24 cellular contexts compared by ENCODE assay signal in the genomic region with DNA sequence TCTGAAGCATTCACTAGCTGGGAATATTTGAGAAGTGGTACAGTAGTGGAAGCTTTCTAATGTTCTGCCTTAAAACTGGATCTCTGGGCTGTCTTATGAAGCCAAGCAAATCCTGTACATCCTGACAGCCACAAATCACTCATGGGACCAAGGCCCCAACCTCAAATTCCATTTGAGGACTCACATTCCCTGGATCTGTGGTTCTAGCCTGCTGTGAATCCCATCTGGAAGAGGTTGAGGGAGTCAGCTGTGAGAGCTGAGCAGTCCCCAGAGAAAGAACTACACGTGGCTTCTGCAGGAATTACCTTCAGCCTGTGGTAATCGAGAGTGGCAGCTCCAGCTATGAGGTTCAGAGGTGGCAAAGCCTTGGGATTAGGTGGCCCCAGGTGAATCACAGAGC.
DNase-seq lines count a peak whose midpoint lies in the region; ATAC-seq and TF ChIP-seq lines count a peak whose summit lies in the region.
"Had no signal": no experiment of that assay in that cellular context is flagged by ENCODE, and none has a peak within 500 bp of the region (broad histone marks: within the 10 kb centered on the region; RNA-seq: fewer than 3 reads in every experiment).

No MANE protein-coding gene starts in this region.

- POLR2A ChIA-PET in activated CD4-positive, alpha-beta T cell treated with anti-CD3 and anti-CD28 coated beads for 36 hours (lab: Charles Lee), result no interaction called here

- no peaks in the 10 kb centered on the region for H3K4me1 Mint-ChIP-seq in activated CD4-positive, alpha-beta T cell treated with anti-CD3 and anti-CD28 coated beads for 36 hours
- H3K4me1 Mint-ChIP-seq: CD4-positive, CD25-positive, alpha-beta regulatory T cell had no signal

- in situ Hi-C loops in gastrocnemius medialis (cut with MboI; ENCODE audit: low sequenced_read_pairs in 4 of 4), result no loop called here

- no peaks in the 10 kb centered on the region for H3K9me3 Mint-ChIP-seq in activated CD4-positive, alpha-beta T cell treated with anti-CD3 and anti-CD28 coated beads for 36 hours (ENCODE audit: low read depth)
- H3K9me3 Mint-ChIP-seq: CD4-positive, CD25-positive, alpha-beta regulatory T cell; H9 had no signal

- H3K36me3 ChIP-seq in gastrocnemius medialis, result no peaks in the 10 kb centered on the region
- H3K36me3 ChIP-seq: BE2C had no signal

- H3K4me3 ChIP-seq in gastrocnemius medialis, result no peak overlapping the region
- H3K4me3 ChIP-seq: A549, GM23248, PC-9 had no signal

- TF ChIP-seq CTCF in gastrocnemius medialis (IDR thresholded peaks at IDR 0.05 in 4 of 5, conservative IDR thresholded peaks at IDR 0.05 in 1 of 5), result no peak

- TF ChIP-seq POLR2A in gastrocnemius medialis (IDR thresholded peaks at IDR 0.05), result no peak

- DNase-seq in Daoy (ENCODE audit: low read depth) (peak; percentile 7), RPMI7951 (ENCODE audit: low read depth) (peak; percentile 89), left kidney (ENCODE audit: low read depth, low spot score) (peak; percentile 58), gastrocnemius medialis (no peak), GM19238 (ENCODE audit: insufficient read length, low spot score) (no peak), NCI-H128 (lab: John Stamatoyannopoulos, UW; ENCODE audit: unreplicated experiment) (no peak)
- DNase-seq in activated CD4-positive, alpha-beta T cell treated with anti-CD3 and anti-CD28 coated beads for 36 hours, result no peak
- DNase-seq: BE2C; CD4-positive, CD25-positive, alpha-beta regulatory T cell; COR-L47; DND-41; GM23248; H9; HFFc6; KBM-7; NCI-H1092 treated with DMSO at 0.1 percent for 48 hours; NCI-H1694; NCI-H2081 treated with DMSO at 0.1 percent for 48 hours; NCI-H69; PC-9 had no signal

- no peaks in the 10 kb centered on the region for H3K27me3 ChIP-seq in gastrocnemius medialis
- H3K27me3 ChIP-seq: BE2C had no signal

- no peaks in the 10 kb centered on the region for H3K9me3 ChIP-seq in gastrocnemius medialis
- H3K9me3 ChIP-seq: A549, BE2C had no signal

- no peaks in the 10 kb centered on the region for H3K36me3 Mint-ChIP-seq in activated CD4-positive, alpha-beta T cell treated with anti-CD3 and anti-CD28 coated beads for 36 hours (ENCODE audit: low read depth)
- H3K36me3 Mint-ChIP-seq: CD4-positive, CD25-positive, alpha-beta regulatory T cell had no signal

- CTCF ChIA-PET in activated CD4-positive, alpha-beta T cell treated with anti-CD3 and anti-CD28 coated beads for 36 hours (lab: Charles Lee), result interaction anchor here (0.7 kb wide), 1 partner anchor 491 kb away, joined by 3 read pairs; no protein-coding TSS in a partner anchor

- intact Hi-C loops in gastrocnemius medialis (cut with DNase I; ENCODE audit: low total_unique reads), result loop anchor here (2.0 kb wide), 1 partner anchor 45 kb away; no protein-coding TSS in a partner anchor
- intact Hi-C loops in activated CD4-positive, alpha-beta T cell treated with anti-CD3 and anti-CD28 coated beads for 36 hours (cut with DNase I, micrococcal nuclease), result no loop called here

- ATAC-seq in gastrocnemius medialis (peak in 1 of 2 donors; percentile 24), HG02623 (IDR thresholded peaks at IDR 0.05; ENCODE audit: unreplicated experiment) (no peak)
- ATAC-seq in activated CD4-positive, alpha-beta T cell treated with anti-CD3 and anti-CD28 coated beads for 36 hours, result no peak
- ATAC-seq: A549, HepG2 had no signal

- H3K27me3 Mint-ChIP-seq in activated CD4-positive, alpha-beta T cell treated with anti-CD3 and anti-CD28 coated beads for 36 hours, result no peaks in the 10 kb centered on the region
- H3K27me3 Mint-ChIP-seq: CD4-positive, CD25-positive, alpha-beta regulatory T cell had no signal

- no peak overlapping the region for H3K4me3 Mint-ChIP-seq in activated CD4-positive, alpha-beta T cell treated with anti-CD3 and anti-CD28 coated beads for 36 hours
- H3K4me3 Mint-ChIP-seq: CD4-positive, CD25-positive, alpha-beta regulatory T cell; H9; HFFc6 had no signal

- H3K4me1 ChIP-seq in gastrocnemius medialis, result peaks cover 33 to 44% of the 10 kb centered on the region in 2 donors
- H3K4me1 ChIP-seq: A549, BE2C had no signal

- H3K27ac Mint-ChIP-seq in activated CD4-positive, alpha-beta T cell treated with anti-CD3 and anti-CD28 coated beads for 36 hours, result no peak overlapping the region
- H3K27ac Mint-ChIP-seq: CD4-positive, CD25-positive, alpha-beta regulatory T cell; H9; HFFc6 had no signal

- H3K27ac ChIP-seq in gastrocnemius medialis, result peak overlapping the region in 3 of 4 donors; percentile 51 to 74 (median 60)
- H3K27ac ChIP-seq: A549, GM23248, PC-9, RWPE1 had no signal

Comparison
In these comparisons a context has a peak if more than half of its experiments do, and no peak if none do; other contexts are left out.
1. DNase-seq: peak in Daoy (single experiment), RPMI7951 (single experiment) and left kidney (single experiment); none in gastrocnemius medialis (0 of 2), GM19238 (single experiment), NCI-H128 (single experiment) and activated CD4-positive, alpha-beta T cell treated with anti-CD3 and anti-CD28 coated beads for 36 hours (single experiment).